Comparison of ENCODE assay signal across 8 cellular contexts in the genomic region with DNA sequence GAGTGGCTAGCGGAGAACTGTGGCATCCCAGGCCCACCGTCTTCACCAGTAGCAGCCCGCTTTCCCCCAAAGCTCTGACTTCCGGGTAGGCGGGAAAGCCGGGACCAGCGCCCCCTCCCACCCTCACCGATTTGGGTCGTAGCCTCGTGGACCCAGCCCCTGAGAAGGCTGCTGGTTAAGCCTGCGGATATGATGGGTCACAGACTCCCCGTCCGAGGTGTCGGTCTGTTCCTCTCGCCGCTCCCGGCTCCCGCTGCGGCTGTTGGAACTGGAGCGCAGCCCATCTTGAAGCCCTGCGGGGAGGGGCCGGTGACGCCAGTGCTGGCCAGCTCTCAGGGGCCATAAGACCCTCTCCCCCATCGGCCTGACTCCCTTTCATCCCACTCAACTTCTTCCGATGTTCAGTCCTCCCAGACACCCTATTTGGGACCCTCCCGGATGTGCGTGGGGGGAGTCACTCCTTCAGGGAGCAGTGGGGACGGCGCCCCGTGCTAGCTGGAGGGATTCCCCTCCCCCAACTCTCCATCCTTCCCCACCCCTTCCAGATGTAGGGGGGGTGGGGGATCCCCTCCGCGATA. TPM values are rescaled to one million over a fixed set of nuclear protein-coding genes. Genes with fewer than 3 reads are reported as not detected.
A peak's percentile ranks its signal among the peaks of the same experiment; 100 is the strongest.
DNase-seq lines count a peak whose midpoint lies in the region; ATAC-seq, FAIRE-seq and TF ChIP-seq lines count a peak whose summit lies in the region.

No MANE protein-coding gene starts in this region.

- H3K4me3 ChIP-seq in colonic mucosa = peak overlapping the region; percentile 84

- peak overlapping the region; percentile 97 for H3K27ac ChIP-seq in colonic mucosa

- H3K36me3 Mint-ChIP-seq in activated T-cell treated with anti-CD3 and anti-CD28 coated beads, Interleukin-2, amount 50 U/mL, for 4 hours (ENCODE audit: insufficient read depth) = peaks cover 43% of the 10 kb centered on the region

- intact Hi-C loops in colonic mucosa (cut with DNase I) = no loop called here

- no peaks in the 10 kb centered on the region for H3K9me3 Mint-ChIP-seq in activated T-cell treated with anti-CD3 and anti-CD28 coated beads, Interleukin-2, amount 50 U/mL, for 4 hours
- H3K9me3 Mint-ChIP-seq in stimulated activated naive CD8-positive, alpha-beta T cell treated with anti-CD3 and anti-CD28 coated beads, Interleukin-15, amount 100 ng/mL, for 72 hours = no peaks in the 10 kb centered on the region

- H3K27me3 ChIP-seq in colonic mucosa = no peaks in the 10 kb centered on the region

- no peak for FAIRE-seq in D721Med (lab: Jason Lieb, UNC)

- H3K4me1 ChIP-seq in colonic mucosa = peaks cover 7% of the 10 kb centered on the region

- no peaks in the 10 kb centered on the region for H3K27me3 Mint-ChIP-seq in activated T-cell treated with anti-CD3 and anti-CD28 coated beads, Interleukin-2, amount 50 U/mL, for 4 hours (ENCODE audit: low read depth)
- H3K27me3 Mint-ChIP-seq in stimulated activated naive CD8-positive, alpha-beta T cell treated with anti-CD3 and anti-CD28 coated beads, Interleukin-15, amount 100 ng/mL, for 72 hours = no peaks in the 10 kb centered on the region

- H3K4me1 Mint-ChIP-seq in activated T-cell treated with anti-CD3 and anti-CD28 coated beads, Interleukin-2, amount 50 U/mL, for 4 hours (ENCODE audit: low read depth) = peaks cover 36% of the 10 kb centered on the region
- H3K4me1 Mint-ChIP-seq in stimulated activated naive CD8-positive, alpha-beta T cell treated with anti-CD3 and anti-CD28 coated beads, Interleukin-15, amount 100 ng/mL, for 72 hours = peaks cover 69% of the 10 kb centered on the region

- peak; percentile 11 for DNase-seq in activated T-cell treated with anti-CD3 and anti-CD28 coated beads, Interleukin-2, amount 50 U/mL, for 4 hours
- DNase-seq in activated T-cell treated with anti-CD3 and anti-CD28 coated beads, Interleukin-2, amount 50 U/mL, for 1 hour = no peak
- peak; percentile 47 for DNase-seq in RPMI7951 (ENCODE audit: low read depth)
- peak; percentile 42 for DNase-seq in colonic mucosa
- peak; percentile 59 for DNase-seq in left lobe of liver (ENCODE audit: low spot score)
- peak in 1 of 2 donors; percentile 16 for DNase-seq in stimulated activated naive CD8-positive, alpha-beta T cell treated with anti-CD3 and anti-CD28 coated beads, Interleukin-15, amount 100 ng/mL, for 72 hours
- no peak for DNase-seq in D721Med (ENCODE audit: insufficient read length, low spot score)

- no peaks in the 10 kb centered on the region for H3K9me3 ChIP-seq in colonic mucosa

- no peaks in the 10 kb centered on the region for H3K36me3 ChIP-seq in colonic mucosa

- peak overlapping the region; percentile 92 to 100 for H3K9ac ChIP-seq in colonic mucosa (ENCODE audit: low read depth in 2 of 2, low read length in 2 of 2)

- peak overlapping the region; percentile 98 for H3K4me3 Mint-ChIP-seq in activated T-cell treated with anti-CD3 and anti-CD28 coated beads, Interleukin-2, amount 50 U/mL, for 4 hours
- H3K4me3 Mint-ChIP-seq in stimulated activated naive CD8-positive, alpha-beta T cell treated with anti-CD3 and anti-CD28 coated beads, Interleukin-15, amount 100 ng/mL, for 72 hours = peak overlapping the region; percentile 89 to 95

- TF ChIP-seq CTCF in colonic mucosa (IDR thresholded peaks at IDR 0.05) (no peak), D721Med (IDR thresholded peaks at IDR 0.05; ENCODE audit: insufficient read depth, missing control alignments) (no peak)

- peak overlapping the region; percentile 98 to 99 for H3K27ac Mint-ChIP-seq in stimulated activated naive CD8-positive, alpha-beta T cell treated with anti-CD3 and anti-CD28 coated beads, Interleukin-15, amount 100 ng/mL, for 72 hours

- no peak for ATAC-seq in activated T-cell treated with anti-CD3 and anti-CD28 coated beads, Interleukin-2, amount 50 U/mL, for 4 hours
- ATAC-seq in left lobe of liver (no peak), GM19324 (IDR thresholded peaks at IDR 0.05; ENCODE audit: low FRiP score, unreplicated experiment) (no peak)
- ATAC-seq in stimulated activated naive CD8-positive, alpha-beta T cell treated with anti-CD3 and anti-CD28 coated beads, Interleukin-15, amount 100 ng/mL, for 72 hours = no peak

RNA-seq across cellular contexts. Expression of a gene that starts 0.8 kb away (rescaled TPM):
- 100 to 1,000 TPM; 134 to 142 (median 138) TPM for total RNA-seq in activated T-cell treated with anti-CD3 and anti-CD28 coated beads, Interleukin-2, amount 50 U/mL, for 4 hours
- total RNA-seq in RPMI7951 (2014; rRNA removed; shearing (Covaris generic)) = 38.6 and 51.9 TPM in 2 replicates
- 10 to 100 TPM; 42.2 to 49.3 TPM for total RNA-seq in colonic mucosa
- total RNA-seq in left lobe of liver = 24.0 TPM

RNA-seq across cellular contexts. Expression of a gene that starts 1.6 kb away (rescaled TPM):
- total RNA-seq in activated T-cell treated with anti-CD3 and anti-CD28 coated beads, Interleukin-2, amount 50 U/mL, for 4 hours = 10 to 100 TPM; 41.3 to 49.3 (median 43.8) TPM
- total RNA-seq in RPMI7951 (2014; rRNA removed; shearing (Covaris generic)) = 6.9 and 9.6 TPM in 2 replicates
- total RNA-seq in colonic mucosa = 1 to 10 TPM; 3.9 to 7.2 TPM
- total RNA-seq in left lobe of liver = 2.3 TPM

RNA-seq across cellular contexts. Expression of a gene that starts 15.7 kb away (rescaled TPM):
- 100 to 1,000 TPM; 167 to 181 (median 181) TPM for total RNA-seq in activated T-cell treated with anti-CD3 and anti-CD28 coated beads, Interleukin-2, amount 50 U/mL, for 4 hours
- total RNA-seq in RPMI7951 (2014; rRNA removed; shearing (Covaris generic)) = 38.9 and 42.9 TPM in 2 replicates
- total RNA-seq in colonic mucosa (10 to 100 TPM; 43.6 to 61.3 TPM), left lobe of liver (24.4 TPM)

Comparison
In these comparisons a context has a peak if more than half of its experiments do, and no peak if none do; other contexts are left out.
1. DNase-seq: peak in activated T-cell treated with anti-CD3 and anti-CD28 coated beads, Interleukin-2, amount 50 U/mL, for 4 hours (single experiment), RPMI7951 (single experiment), colonic mucosa (single experiment) and left lobe of liver (single experiment); none in activated T-cell treated with anti-CD3 and anti-CD28 coated beads, Interleukin-2, amount 50 U/mL, for 1 hour (single experiment) and D721Med (single experiment).